8 cellular contexts compared by ENCODE assay signal in the genomic region with DNA sequence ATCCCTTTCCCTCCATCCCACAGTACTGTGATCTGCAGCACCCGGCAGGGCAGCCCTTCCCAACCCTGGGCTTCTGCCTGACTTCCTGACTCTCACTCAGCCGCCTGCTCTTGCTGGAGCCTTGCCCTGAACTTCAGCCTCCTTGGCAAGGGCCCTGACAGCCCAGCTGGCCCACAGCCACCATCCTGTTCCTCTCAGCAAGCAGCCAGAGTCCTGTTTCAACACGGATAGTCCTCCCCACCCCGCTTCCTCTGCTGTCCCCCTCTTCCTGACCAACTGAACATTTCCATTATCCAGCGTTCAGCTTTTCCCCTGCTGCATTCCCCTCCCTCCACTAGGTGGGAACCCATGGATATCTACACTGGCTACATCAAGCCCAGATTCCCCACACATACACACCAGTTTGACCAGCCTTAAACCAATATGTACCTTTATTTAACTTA.
A peak's percentile ranks its signal among the peaks of the same experiment; 100 is the strongest.
DNase-seq lines count a peak whose midpoint lies in the region; ATAC-seq and TF ChIP-seq lines count a peak whose summit lies in the region.

No MANE protein-coding gene starts in this region.

- H4K91ac ChIP-seq in H9 (ENCODE audit: insufficient read length, low read depth, low read length): no peak overlapping the region

- H3K4me2 ChIP-seq in H9 (ENCODE audit: insufficient read depth, insufficient read length, low read length) (no peak overlapping the region), fibroblast of lung (ENCODE audit: extremely low read depth, insufficient read depth, low read length) (peak overlapping the region; percentile 68), neural progenitor cell (no peak overlapping the region)

- H3K56ac ChIP-seq in H9 (ENCODE audit: insufficient read length, low read depth, low read length): no peak overlapping the region

- H3K4me1 ChIP-seq in H9 (ENCODE audit: insufficient read depth, low read length) (peaks cover 4% of the 10 kb centered on the region; the same call in 1 of the 2 replicates), fibroblast of lung (ENCODE audit: control insufficient read depth, extremely low read depth, insufficient read depth, low read length) (peaks cover 4% of the 10 kb centered on the region), neural progenitor cell (no peaks in the 10 kb centered on the region)

- intact Hi-C loops in activated CD8-positive, alpha-beta T cell treated with anti-CD3 and anti-CD28 coated beads for 36 hours (cut with micrococcal nuclease): no loop called here

- H2AFZ ChIP-seq in H9 (ENCODE audit: low read length) (no peak overlapping the region), fibroblast of lung (ENCODE audit: low read length) (peak overlapping the region; percentile 73), neural progenitor cell (replicated peaks) (peak overlapping the region; percentile 79)

- H3K27ac Mint-ChIP-seq in H9 (no peak overlapping the region; a peak in 1 of 7 replicates), neural progenitor cell (no peak overlapping the region)
- no peak overlapping the region for H3K27ac Mint-ChIP-seq in activated CD8-positive, alpha-beta T cell treated with anti-CD3 and anti-CD28 coated beads for 36 hours

- H3K9ac ChIP-seq in H9 (ENCODE audit: extremely low read depth, insufficient read length, low read length) (no peak overlapping the region), fibroblast of lung (ENCODE audit: insufficient read depth, low read length) (no peak overlapping the region), neural progenitor cell (no peak overlapping the region)

- DNase-seq in H9: peak; percentile 43
- DNase-seq in SK-MEL-5 (ENCODE audit: low read depth, low spot score): peak; percentile 47
- DNase-seq in fibroblast of lung (ENCODE audit: low read depth in 2 of 2): peak; percentile 84 to 95
- peak; percentile 24 for DNase-seq in neural progenitor cell (ENCODE audit: low spot score)
- no peak for DNase-seq in OCI-M1 (lab: John Stamatoyannopoulos, UW)
- DNase-seq in activated CD8-positive, alpha-beta T cell treated with anti-CD3 and anti-CD28 coated beads for 36 hours: no peak

- no peak overlapping the region; the same call in 1 of the 2 replicates for H2BK15ac ChIP-seq in H9 (ENCODE audit: low read depth, low read length)

- H3K36me3 Mint-ChIP-seq in H9 (ENCODE audit: insufficient read depth in 1 of 3, low read depth in 3 of 3) (no peaks in the 10 kb centered on the region), neural progenitor cell (no peaks in the 10 kb centered on the region)
- H3K36me3 Mint-ChIP-seq in activated CD8-positive, alpha-beta T cell treated with anti-CD3 and anti-CD28 coated beads for 36 hours (ENCODE audit: low read depth): no peaks in the 10 kb centered on the region

- H3K36me3 ChIP-seq in fibroblast of lung (ENCODE audit: control insufficient read depth, insufficient read depth, low read length) (no peaks in the 10 kb centered on the region), neural progenitor cell (no peaks in the 10 kb centered on the region)

- H3K23me2 ChIP-seq in H9 (ENCODE audit: insufficient read length, low read depth, low read length, poor library complexity, severe bottlenecking): no peaks in the 10 kb centered on the region

- H3K4me3 ChIP-seq in fibroblast of lung (replicated peaks in 1 of 4; ENCODE audit: control extremely low read depth in 1 of 4, insufficient read depth in 1 of 4, low read depth in 3 of 4, low read length in 4 of 4) (no peak overlapping the region), neural progenitor cell (no peak overlapping the region)

- CTCF ChIA-PET in activated CD8-positive, alpha-beta T cell treated with anti-CD3 and anti-CD28 coated beads for 36 hours (lab: Charles Lee): interaction anchor here (1.3 kb wide), 1 partner anchor 20 kb away, joined by 3 read pairs; no protein-coding TSS in a partner anchor

- H3K79me2 ChIP-seq in H9 (ENCODE audit: insufficient read depth, low read length) (no peaks in the 10 kb centered on the region), fibroblast of lung (ENCODE audit: control insufficient read depth, insufficient read depth, low read length) (no peaks in the 10 kb centered on the region), neural progenitor cell (ENCODE audit: low read depth) (no peaks in the 10 kb centered on the region)

- in situ Hi-C loops in SK-MEL-5 (cut with HindIII; ENCODE audit: low pct_unique_long_range_greater_than_20kb, low sequenced_read_pairs): no loop called here

- no peak overlapping the region for H3K4ac ChIP-seq in H9 (ENCODE audit: low read depth, low read length)

- no peak overlapping the region for H4K8ac ChIP-seq in H9 (replicated peaks; ENCODE audit: insufficient read length, low read depth, low read length)

- no peaks in the 10 kb centered on the region for H3F3A ChIP-seq in neural progenitor cell (ENCODE audit: low read depth)

- peaks cover 5% of the 10 kb centered on the region for H3K27me3 Mint-ChIP-seq in H9 (ENCODE audit: low read depth)
- peaks cover 3% of the 10 kb centered on the region for H3K27me3 Mint-ChIP-seq in neural progenitor cell (ENCODE audit: insufficient read depth, low read depth)
- H3K27me3 Mint-ChIP-seq in activated CD8-positive, alpha-beta T cell treated with anti-CD3 and anti-CD28 coated beads for 36 hours: no peaks in the 10 kb centered on the region

- H3K27me3 ChIP-seq in H9 (ENCODE audit: insufficient read depth, low read length): no peaks in the 10 kb centered on the region
- H3K27me3 ChIP-seq in fibroblast of lung (ENCODE audit: control insufficient read depth, insufficient read depth, low read length): no peaks in the 10 kb centered on the region
- H3K27me3 ChIP-seq in neural progenitor cell: no peaks in the 10 kb centered on the region

- ATAC-seq in GM18909 (IDR thresholded peaks at IDR 0.05; ENCODE audit: poor library complexity, unreplicated experiment) (no peak), GM21360 (IDR thresholded peaks at IDR 0.05; ENCODE audit: unreplicated experiment) (no peak)
- no peak for ATAC-seq in activated CD8-positive, alpha-beta T cell treated with anti-CD3 and anti-CD28 coated beads for 36 hours

- H3K27ac ChIP-seq in H9 (ENCODE audit: insufficient read length, low read depth, low read length) (no peak overlapping the region), fibroblast of lung (ENCODE audit: insufficient read depth, low read length) (no peak overlapping the region), neural progenitor cell (no peak overlapping the region)

- peaks cover 5 to 8% of the 10 kb centered on the region in 2 experiments; a peak in 3 of 4 replicates for H3K4me1 Mint-ChIP-seq in H9
- H3K4me1 Mint-ChIP-seq in neural progenitor cell: peaks cover 8% of the 10 kb centered on the region
- peaks cover 23% of the 10 kb centered on the region for H3K4me1 Mint-ChIP-seq in activated CD8-positive, alpha-beta T cell treated with anti-CD3 and anti-CD28 coated beads for 36 hours (ENCODE audit: low read depth)

- H4K20me1 ChIP-seq in H9 (ENCODE audit: control insufficient read depth, insufficient read depth, insufficient read length) (no peaks in the 10 kb centered on the region), fibroblast of lung (ENCODE audit: control insufficient read depth, extremely low read depth, insufficient read depth, low read length) (no peaks in the 10 kb centered on the region), neural progenitor cell (ENCODE audit: low read depth) (no peaks in the 10 kb centered on the region)

- no peak overlapping the region for H2BK120ac ChIP-seq in H9 (ENCODE audit: low read depth, low read length, poor library complexity, severe bottlenecking)

- H3K9me3 ChIP-seq in H9 (ENCODE audit: control insufficient read depth, low read depth, low read length) (no peaks in the 10 kb centered on the region), fibroblast of lung (ENCODE audit: control insufficient read depth, insufficient read depth, low read depth, low read length) (no peaks in the 10 kb centered on the region), neural progenitor cell (ENCODE audit: low read depth) (no peaks in the 10 kb centered on the region)

- POLR2A ChIA-PET in activated CD8-positive, alpha-beta T cell treated with anti-CD3 and anti-CD28 coated beads for 36 hours (lab: Charles Lee): interaction anchor here (1.4 kb wide), 1 partner anchor 13 kb away, joined by 3 read pairs; no protein-coding TSS in a partner anchor

- no peak overlapping the region for H2AK5ac ChIP-seq in H9 (ENCODE audit: insufficient read length, low read length)

- TF ChIP-seq CTCF in H9 (conservative IDR thresholded peaks at IDR 0.05): peak; percentile 54; the same call in 2 of the 3 replicates
- TF ChIP-seq CTCF in fibroblast of lung (conservative IDR thresholded peaks at IDR 0.05 in 1 of 2, IDR thresholded peaks at IDR 0.05 in 1 of 2; ENCODE audit: low read depth in 1 of 2, low read length in 2 of 2): peak; percentile 46 to 62
- TF ChIP-seq CTCF in neural progenitor cell (IDR thresholded peaks at IDR 0.05): peak; percentile 42
- no peak for TF ChIP-seq CTCF in activated CD8-positive, alpha-beta T cell treated with anti-CD3 and anti-CD28 coated beads for 36 hours (IDR thresholded peaks at IDR 0.05)

- no peaks in the 10 kb centered on the region for H3K79me1 ChIP-seq in H9 (ENCODE audit: insufficient read depth, low read depth, low read length, poor library complexity, severe bottlenecking)

- no peak overlapping the region for H3T11ph ChIP-seq in H9 (ENCODE audit: low read length)

- H4K5ac ChIP-seq in H9 (ENCODE audit: insufficient read length, low read depth, low read length): no peak overlapping the region

- H3K4me3 Mint-ChIP-seq in H9 (no peak overlapping the region; a peak in 1 of 5 replicates), neural progenitor cell (no peak overlapping the region)
- H3K4me3 Mint-ChIP-seq in activated CD8-positive, alpha-beta T cell treated with anti-CD3 and anti-CD28 coated beads for 36 hours: no peak overlapping the region

- no peak overlapping the region for H3K23ac ChIP-seq in H9 (ENCODE audit: insufficient read length, low read depth, low read length)

- H2BK5ac ChIP-seq in H9 (ENCODE audit: insufficient read length, low read length): no peak overlapping the region

- no peak overlapping the region for H3K14ac ChIP-seq in H9 (ENCODE audit: insufficient read depth, low read length)

- no peak overlapping the region for H2BK12ac ChIP-seq in H9 (ENCODE audit: insufficient read length, low read depth, low read length)

- H2BK20ac ChIP-seq in H9 (ENCODE audit: low read depth, low read length, poor library complexity, severe bottlenecking): no peak overlapping the region

- H3K9me3 Mint-ChIP-seq in H9: no peaks in the 10 kb centered on the region
- H3K9me3 Mint-ChIP-seq in neural progenitor cell: peaks cover 2% of the 10 kb centered on the region
- peaks cover 2% of the 10 kb centered on the region for H3K9me3 Mint-ChIP-seq in activated CD8-positive, alpha-beta T cell treated with anti-CD3 and anti-CD28 coated beads for 36 hours

- H3K18ac ChIP-seq in H9 (ENCODE audit: insufficient read length, low read depth, low read length): no peak overlapping the region

- WGBS in H9 (ENCODE audit: extremely low coverage, insufficient read length, low lambda C conversion rate): no CpG with 5 or more reads among the region's 5 CpGs

Comparison
In these comparisons a context has a peak if more than half of its experiments do, and no peak if none do; other contexts are left out.
1. DNase-seq: peak in H9 (single experiment), SK-MEL-5 (single experiment), fibroblast of lung (2 of 2) and neural progenitor cell (single experiment); none in OCI-M1 (single experiment) and activated CD8-positive, alpha-beta T cell treated with anti-CD3 and anti-CD28 coated beads for 36 hours (single experiment).